ENCODE assay signal across 27 cellular contexts in genomic region chr6:36973190-36973589, GRCh38. TPM values are rescaled to one million over a fixed set of nuclear protein-coding genes. Genes with fewer than 3 reads are reported as not detected.
DNase-seq lines count a peak whose midpoint lies in the region; ATAC-seq and TF ChIP-seq lines count a peak whose summit lies in the region.
"Had no signal": no experiment of that assay in that cellular context is flagged by ENCODE, and none has a peak within 500 bp of the region (broad histone marks: within the 10 kb centered on the region; RNA-seq: fewer than 3 reads in every experiment).

No MANE protein-coding gene starts in this region.

- peaks cover 15% of the 10 kb centered on the region for H3K4me1 Mint-ChIP-seq in MCF 10A (ENCODE audit: insufficient read depth, unreplicated experiment)

- no peak overlapping the region for H3K27ac ChIP-seq in GM23248
- peak overlapping the region; percentile 56 to 70 for H3K27ac ChIP-seq in right atrium auricular region
- H3K27ac ChIP-seq: C4-2B, SJSA1 had no signal

- H3K79me2 ChIP-seq in GM23248 (ENCODE audit: insufficient read depth) = peaks cover 64% of the 10 kb centered on the region

- H3K4me1 ChIP-seq in GM23248 (ENCODE audit: insufficient read depth) (no peaks in the 10 kb centered on the region), right atrium auricular region (peaks cover 0 to 91% of the 10 kb centered on the region in 2 donors)
- H3K4me1 ChIP-seq: Caco-2, SJSA1 had no signal

- no peaks in the 10 kb centered on the region for H3K27me3 Mint-ChIP-seq in MCF 10A (ENCODE audit: insufficient read depth, unreplicated experiment)

- H2AFZ ChIP-seq in GM23248 = no peak overlapping the region

- in situ Hi-C loops in GM23248 (cut with MboI) = no loop called here

- intact Hi-C loops in sciatic nerve (cut with DNase I) (loop anchor here (10.0 kb wide), 1 partner anchor 88 kb away; the partner anchor contains the start of gene C6orf89), MCF 10A (cut with micrococcal nuclease) (no loop called here)

- peak overlapping the region; percentile 5; the same call in 1 of the 2 replicates for H3K9ac ChIP-seq in GM23248

- ATAC-seq in sciatic nerve (peak; percentile 37), HG02588 (IDR thresholded peaks at IDR 0.05; ENCODE audit: unreplicated experiment) (no peak), HG03159 (IDR thresholded peaks at IDR 0.05; ENCODE audit: unreplicated experiment) (no peak)
- ATAC-seq: CD8-positive, alpha-beta T cell; GM12878; HCT116; HepG2 had no signal

- no peak for TF ChIP-seq CTCF in LNCaP clone FGC (IDR thresholded peaks at IDR 0.05; ENCODE audit: control insufficient read depth, extremely low read depth, insufficient read depth)
- no peak for TF ChIP-seq CTCF in right atrium auricular region (IDR thresholded peaks at IDR 0.05)
- TF ChIP-seq CTCF in MCF 10A (IDR thresholded peaks at IDR 0.05; ENCODE audit: unreplicated experiment) = no peak

- H3K36me3 ChIP-seq in GM23248 (ENCODE audit: low read depth) (peaks cover 82% of the 10 kb centered on the region), right atrium auricular region (peaks cover 99% of the 10 kb centered on the region)

- H3K36me3 Mint-ChIP-seq in MCF 10A (ENCODE audit: insufficient read depth, unreplicated experiment) = peaks cover 78% of the 10 kb centered on the region

- H3K4me2 ChIP-seq in GM23248 (ENCODE audit: unreplicated experiment) = no peak overlapping the region

- no peaks in the 10 kb centered on the region for H3K9me3 Mint-ChIP-seq in MCF 10A (ENCODE audit: unreplicated experiment)
- H3K9me3 Mint-ChIP-seq: CD8-positive, alpha-beta T cell had no signal

- H3K9me3 ChIP-seq in GM23248 (ENCODE audit: low read depth) (no peaks in the 10 kb centered on the region), right atrium auricular region (no peaks in the 10 kb centered on the region)
- H3K9me3 ChIP-seq: Caco-2, MG63, SJSA1 had no signal

- WGBS in GM23248 (ENCODE audit: low coverage in 1 of 2, low lambda C conversion rate in 2 of 2, missing lambda C conversion rate in 2 of 2), 2 experiments = 82 to 85% methylated on average over 1 of the region's 1 CpG

- peaks cover 15% of the 10 kb centered on the region for H3F3A ChIP-seq in GM23248 (ENCODE audit: insufficient read depth)

- H3K27ac Mint-ChIP-seq in MCF 10A (ENCODE audit: low read depth, unreplicated experiment) = no peak overlapping the region
- H3K27ac Mint-ChIP-seq: CD8-positive, alpha-beta T cell had no signal

- no peaks in the 10 kb centered on the region for H4K20me1 ChIP-seq in GM23248 (ENCODE audit: insufficient read depth)

- CTCF ChIA-PET in MCF 10A (lab: Yijun Ruan, JAX) = interaction anchor here (0.7 kb wide), 1 partner anchor 214 kb away, joined by 3 read pairs; no protein-coding TSS in a partner anchor

- H3K4me3 Mint-ChIP-seq in MCF 10A (ENCODE audit: unreplicated experiment) = no peak overlapping the region
- H3K4me3 Mint-ChIP-seq: CD8-positive, alpha-beta T cell had no signal

- no peaks in the 10 kb centered on the region for H3K27me3 ChIP-seq in GM23248 (replicated peaks; ENCODE audit: insufficient read depth)
- H3K27me3 ChIP-seq in right atrium auricular region = no peaks in the 10 kb centered on the region
- H3K27me3 ChIP-seq: MG63, SJSA1 had no signal

- H3K9me2 ChIP-seq in GM23248 (ENCODE audit: insufficient read depth) = no peaks in the 10 kb centered on the region

- DNase-seq in GM23248 (no peak), LNCaP clone FGC (ENCODE audit: low read depth) (peak; percentile 76), right atrium auricular region (ENCODE audit: low spot score) (no peak), sciatic nerve (ENCODE audit: low spot score) (no peak), MCF 10A (ENCODE audit: unreplicated experiment) (no peak)
- DNase-seq: Caco-2; CD8-positive, alpha-beta T cell; EL; GDM1; Kasumi-1; MG63; NCI-H1105 treated with DMSO at 0.1 percent for 48 hours; NCI-H146; NCI-H1930; NCI-H2107; NCI-H446; NCI-H524 treated with DMSO at 0.1 percent for 48 hours; NCI-H774 had no signal

- no TSS peak for BruUV-seq in MCF 10A (replicated peaks; lab: Mats Ljungman, UMichigan)

- H3K4me3 ChIP-seq in GM23248 (no peak overlapping the region), LNCaP clone FGC (ENCODE audit: low read depth, low read length) (no peak overlapping the region), right atrium auricular region (no peak overlapping the region)
- H3K4me3 ChIP-seq: GM12878, MG63, SJSA1 had no signal

- POLR2A ChIA-PET in MCF 10A (lab: Yijun Ruan, JAX) = interaction anchor here (1.1 kb wide), 1 partner anchor 13 kb away, joined by 5 read pairs; the partner anchor contains the start of gene MTCH1

RNA-seq across cellular contexts. Expression of gene MTCH1, which starts 12.8 kb away (rescaled TPM):
- total RNA-seq in GM23248 (2014; rRNA removed; shearing (Covaris generic)) = 418 and 473 TPM in 2 replicates
- 370 and 395 TPM in 2 replicates for polyA plus RNA-seq in GM23248 (2016; fragmentation: Nextera tagmentation; extraction: Ambion mirVana)
- 100 to 1,000 TPM; 155 to 259 TPM for total RNA-seq in right atrium auricular region
- 154 TPM for total RNA-seq in sciatic nerve
- 74.9 and 78.2 TPM in 2 replicates for total RNA-seq in MCF 10A (2022)

RNA-seq across cellular contexts. Expression of gene PI16, which starts 18.7 kb away (rescaled TPM):
- total RNA-seq in GM23248 (2014; rRNA removed; shearing (Covaris generic)) = 181 and 227 TPM in 2 replicates
- 390 and 398 TPM in 2 replicates for polyA plus RNA-seq in GM23248 (2016; fragmentation: Nextera tagmentation; extraction: Ambion mirVana)
- total RNA-seq in right atrium auricular region (10 to 100 TPM; 14.2 to 48.5 TPM), sciatic nerve (91.7 TPM), MCF 10A (2022) (not detected in 2 replicates)
- total RNA-seq: A673, Caco-2, GM12878, H4, HepG2, SJSA1 had no signal
- polyA plus RNA-seq: HepG2 had no signal

RNA-seq across cellular contexts. Expression of gene FGD2, which starts 32.3 kb away (rescaled TPM):
- not detected in 2 replicates for total RNA-seq in GM23248 (2014; rRNA removed; shearing (Covaris generic))
- polyA plus RNA-seq in GM23248 (2016; fragmentation: Nextera tagmentation; extraction: Ambion mirVana) = not detected in 2 replicates
- 1 to 10 TPM; 4.9 to 8.0 TPM for total RNA-seq in right atrium auricular region
- total RNA-seq in sciatic nerve = 19.7 TPM
- total RNA-seq in MCF 10A (2022) = not detected in 2 replicates
- total RNA-seq: A673, Caco-2, H4, HepG2, SJSA1 had no signal
- polyA plus RNA-seq: HepG2 had no signal

Comparison
In these comparisons a context has a peak if more than half of its experiments do, and no peak if none do; other contexts are left out.
1. RNA of gene PI16, which starts 18.7 kb away (total RNA-seq): 181 to 227 TPM in GM23248, 91.7 TPM in sciatic nerve (single experiment) and 14.2 to 48.5 TPM in right atrium auricular region; not detected in MCF 10A; every median in the first group is over 10 times any median in the second.